ENCODE assay signal across 8 cellular contexts in the genomic region with DNA sequence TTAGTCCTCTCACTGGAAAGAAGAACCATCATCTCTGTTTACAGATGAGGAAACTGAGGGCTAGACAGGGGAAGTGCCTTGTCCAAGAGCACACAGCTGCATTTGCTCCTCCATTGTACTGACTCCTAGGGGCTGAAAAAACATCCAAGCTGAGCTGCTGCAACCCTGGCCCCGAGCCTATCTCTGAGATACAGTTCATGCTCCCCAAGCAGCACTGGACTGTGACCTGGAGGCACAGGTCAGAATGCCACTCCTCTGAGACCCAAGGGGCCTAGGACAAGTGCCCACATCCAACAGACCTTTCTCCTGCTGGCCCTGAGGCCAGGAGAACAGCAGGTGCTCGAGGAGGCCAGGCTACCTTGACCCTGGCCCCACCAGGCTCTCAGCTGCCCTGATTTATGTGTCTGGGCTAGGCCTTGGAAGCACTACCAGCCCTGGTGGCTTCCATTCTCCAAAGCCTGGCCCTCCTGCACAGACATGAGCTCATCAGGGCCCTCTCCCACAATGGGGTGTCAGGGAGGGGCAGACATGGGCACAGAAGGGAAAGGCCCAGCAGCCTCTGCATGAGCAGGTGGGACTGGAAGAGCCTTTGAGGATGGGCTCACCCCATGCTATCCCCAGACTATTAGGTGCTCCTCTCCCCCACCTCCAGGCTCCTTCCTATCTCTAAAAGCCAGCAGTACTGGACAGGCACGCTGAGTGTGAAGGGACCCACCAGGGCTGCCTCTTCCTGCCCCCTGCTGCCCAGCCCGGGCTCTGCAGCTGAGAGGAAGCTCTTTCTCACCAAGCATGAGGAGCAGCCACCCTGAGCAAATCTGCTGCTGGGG. TPM values are rescaled to one million over a fixed set of nuclear protein-coding genes. Genes with fewer than 3 reads are reported as not detected.
DNase-seq lines count a peak whose midpoint lies in the region; ATAC-seq, FAIRE-seq and TF ChIP-seq lines count a peak whose summit lies in the region.

No MANE protein-coding gene starts in this region.

- no peaks in the 10 kb centered on the region for H3K9me3 ChIP-seq in endothelial cell of umbilical vein (replicated peaks; ENCODE audit: control insufficient read depth, insufficient read depth, low read length)
- no peaks in the 10 kb centered on the region for H3K9me3 ChIP-seq in tibial artery

- FAIRE-seq in GM12891 (lab: Jason Lieb, UNC) (peak; percentile 23), endothelial cell of umbilical vein (lab: Jason Lieb, UNC) (peak; percentile 77)

- H2AFZ ChIP-seq in endothelial cell of umbilical vein (ENCODE audit: low read depth, low read length): no peak overlapping the region

- dilution Hi-C loops in endothelial cell of umbilical vein (cut with MboI; ENCODE audit: extremely low pct_ligation_motif_present, low sequenced_read_pairs): no loop called here

- intact Hi-C loops in endothelial cell of umbilical vein (cut with micrococcal nuclease) (loop anchor here (1.0 to 2.0 kb wide), 4 partner anchors 20 to 81 kb away; no protein-coding TSS in a partner anchor), tibial artery (cut with DNase I; ENCODE audit: low total_unique reads) (no loop called here)

- H3K9me1 ChIP-seq in endothelial cell of umbilical vein (replicated peaks; ENCODE audit: control insufficient read depth, extremely low read depth, insufficient read depth, low read length): no peaks in the 10 kb centered on the region

- H3K36me3 ChIP-seq in endothelial cell of umbilical vein (ENCODE audit: control insufficient read depth in 2 of 2, extremely low read depth in 1 of 2, insufficient read depth in 2 of 2, low read length in 2 of 2) (no peaks in the 10 kb centered on the region), tibial artery (no peaks in the 10 kb centered on the region)

- peak; percentile 91 for DNase-seq in AG08395 (ENCODE audit: low spot score)
- DNase-seq in GM12891 (ENCODE audit: insufficient read length, low spot score): peak; percentile 81
- DNase-seq in NCI-H460 (ENCODE audit: extremely low read depth, low read depth): peak; percentile 41
- peak; percentile 77 for DNase-seq in activated CD8-positive, alpha-beta memory T cell treated with anti-CD3 and anti-CD28 coated beads for 24 hours
- peak; percentile 55 for DNase-seq in endothelial cell of umbilical vein (ENCODE audit: low read depth, low spot score)
- peak; percentile 62 for DNase-seq in mucosa of gallbladder (ENCODE audit: low spot score)
- peak; percentile 37 to 82 for DNase-seq in tibial artery

- H3K79me2 ChIP-seq in endothelial cell of umbilical vein (ENCODE audit: control insufficient read depth, insufficient read depth, low read length): no peaks in the 10 kb centered on the region

- BruUV-seq in endothelial cell of umbilical vein (replicated peaks; lab: Mats Ljungman, UMichigan): no TSS peak

- no peak overlapping the region for H3K4me3 ChIP-seq in endothelial cell of umbilical vein (replicated peaks in 1 of 3; ENCODE audit: insufficient read depth in 1 of 3, low read depth in 1 of 3, low read length in 3 of 3)
- no peak overlapping the region for H3K4me3 ChIP-seq in tibial artery

- peaks cover 0 to 4% of the 10 kb centered on the region in 2 experiments for H3K27me3 ChIP-seq in endothelial cell of umbilical vein (ENCODE audit: control insufficient read depth in 2 of 2, insufficient read depth in 2 of 2, low read length in 2 of 2)
- H3K27me3 ChIP-seq in tibial artery: no peaks in the 10 kb centered on the region

- no peak for ATAC-seq in GM21360 (IDR thresholded peaks at IDR 0.05; ENCODE audit: unreplicated experiment)

- no peak overlapping the region for H3K9ac ChIP-seq in endothelial cell of umbilical vein (replicated peaks; ENCODE audit: extremely low read depth, insufficient read depth, low read length)

- no peak overlapping the region for H3K4me2 ChIP-seq in endothelial cell of umbilical vein (ENCODE audit: insufficient read depth, low read length)

- TF ChIP-seq CTCF in endothelial cell of umbilical vein (IDR thresholded peaks at IDR 0.05; ENCODE audit: extremely low read depth in 1 of 2, insufficient read depth in 1 of 2, low read depth in 1 of 2, low read length in 2 of 2) (peak; percentile 77 to 92), tibial artery (IDR thresholded peaks at IDR 0.05) (peak; percentile 69 to 75)

- no peaks in the 10 kb centered on the region for H4K20me1 ChIP-seq in endothelial cell of umbilical vein (replicated peaks; ENCODE audit: control insufficient read depth, extremely low read depth, insufficient read depth, low read length)

- no peaks in the 10 kb centered on the region for H3K4me1 ChIP-seq in endothelial cell of umbilical vein (ENCODE audit: control insufficient read depth, extremely low read depth, insufficient read depth, low read length)
- peaks cover 0 to 10% (median 4%) of the 10 kb centered on the region in 4 donors for H3K4me1 ChIP-seq in tibial artery

- POLR2A ChIA-PET in endothelial cell of umbilical vein (lab: Charles Lee): interaction anchor here (1.1 kb wide), 1 partner anchor 81 kb away, joined by 4 read pairs; no protein-coding TSS in a partner anchor

- TF ChIP-seq POLR2A in GM12891 (IDR thresholded peaks at IDR 0.05; ENCODE audit: low read depth, low read length) (no peak), endothelial cell of umbilical vein (IDR thresholded peaks at IDR 0.05; ENCODE audit: low read depth, low read length) (no peak)

- CTCF ChIA-PET in endothelial cell of umbilical vein (lab: Charles Lee): interaction anchor here (0.5 to 3.2 kb wide), 40 partner anchors 8 to 324 kb away, joined by 3 to 177 read pairs (median 6); partner anchors contain the start of genes COL16A1, PEF1 and SPOCD1

- H3K27ac ChIP-seq in endothelial cell of umbilical vein (ENCODE audit: insufficient read depth, low read depth, low read length): no peak overlapping the region
- H3K27ac ChIP-seq in tibial artery: no peak overlapping the region

TF ChIP-seq in GM12891, 5 proteins besides CTCF, POLR2A, EP300 and RAD21:
- no peak for TF ChIP-seq TAF1 (IDR thresholded peaks at IDR 0.05; ENCODE audit: low read depth, low read length)
- TF ChIP-seq POLR2AphosphoS5 (IDR thresholded peaks at IDR 0.05; ENCODE audit: low read depth, low read length): no peak
- TF ChIP-seq SPI1 (IDR thresholded peaks at IDR 0.05; ENCODE audit: low read depth, low read length): 0 out of 2 replicates have a peak, but pooled peaks have one; percentile 24

TF ChIP-seq in endothelial cell of umbilical vein, 7 proteins besides CTCF, POLR2A, EP300 and RAD21:
- TF ChIP-seq MYC (IDR thresholded peaks at IDR 0.05; ENCODE audit: low read depth, low read length) (no peak), FOS (IDR thresholded peaks at IDR 0.05; ENCODE audit: borderline replicate concordance, insufficient read depth, low read length) (no peak), GATA2 (IDR thresholded peaks at IDR 0.05; ENCODE audit: insufficient read depth, insufficient read length, low read depth, low read length) (no peak), EZH2 (IDR thresholded peaks at IDR 0.05; ENCODE audit: borderline replicate concordance, low read depth, low read length, severe bottlenecking) (no peak), POLR2AphosphoS5 (IDR thresholded peaks at IDR 0.05; ENCODE audit: insufficient read depth, low read depth, low read length) (no peak), MAX (IDR thresholded peaks at IDR 0.05; ENCODE audit: insufficient read depth, insufficient read length) (no peak), JUN (IDR thresholded peaks at IDR 0.05; ENCODE audit: borderline replicate concordance, insufficient read depth, insufficient read length, low read depth) (no peak)
TF ChIP-seq in endothelial cell of umbilical vein: peak in this region for 0.

RNA-seq across cellular contexts. Expression of gene ADGRB2, which starts 18.9 kb away (rescaled TPM):
- 1.6 TPM for polyA plus RNA-seq in GM12891 (2012; ENCODE audit: low read depth, missing spikeins)
- 2.3 and 2.5 TPM in 2 replicates for total RNA-seq in NCI-H460 (2014; rRNA removed; shearing (Covaris generic))
- polyA plus RNA-seq in NCI-H460 (2014; cell fraction: nucleus; rRNA removed): 23.7 and 24.0 TPM in 2 replicates
- 1.5 and 3.1 TPM in 2 replicates for total RNA-seq in endothelial cell of umbilical vein
- 1.3 and 2.2 TPM in 2 replicates for polyA plus RNA-seq in endothelial cell of umbilical vein
- 0.88 and 1.3 TPM in 2 replicates for polyA plus RNA-seq in endothelial cell of umbilical vein (2011; cell fraction: cytosol; rRNA removed)
- 4.9 and 5.7 TPM in 2 replicates for polyA plus RNA-seq in endothelial cell of umbilical vein (2011; cell fraction: nucleus; rRNA removed)
- polyA plus RNA-seq in endothelial cell of umbilical vein (2012): 1.1 and 2.2 TPM in 2 replicates
- polyA minus RNA-seq in endothelial cell of umbilical vein: 1.1 and 1.4 TPM in 2 replicates
- polyA minus RNA-seq in endothelial cell of umbilical vein (2011; cell fraction: cytosol; rRNA and poly(A)+ RNA removed): 1.3 TPM
- 1.0 and 1.6 TPM in 2 replicates for polyA minus RNA-seq in endothelial cell of umbilical vein (2011; cell fraction: nucleus; rRNA and poly(A)+ RNA removed)
- total RNA-seq in mucosa of gallbladder: 6.0 TPM

RNA-seq across cellular contexts. Expression of gene COL16A1, which starts 41.5 kb away (rescaled TPM):
- 3.4 TPM for polyA plus RNA-seq in GM12891 (2012; ENCODE audit: low read depth, missing spikeins)
- 2.5 and 3.4 TPM in 2 replicates for total RNA-seq in NCI-H460 (2014; rRNA removed; shearing (Covaris generic))
- polyA plus RNA-seq in NCI-H460 (2014; cell fraction: nucleus; rRNA removed): 15.9 and 24.3 TPM in 2 replicates
- total RNA-seq in endothelial cell of umbilical vein: 1.2 and 2.7 TPM in 2 replicates
- 0.68 and 0.75 TPM in 2 replicates for polyA plus RNA-seq in endothelial cell of umbilical vein
- polyA plus RNA-seq in endothelial cell of umbilical vein (2011; cell fraction: cytosol; rRNA removed): 0.80 and 0.86 TPM in 2 replicates
- 7.3 and 7.6 TPM in 2 replicates for polyA plus RNA-seq in endothelial cell of umbilical vein (2011; cell fraction: nucleus; rRNA removed)
- polyA plus RNA-seq in endothelial cell of umbilical vein (2012): 1.1 and 1.2 TPM in 2 replicates
- 0.66 and 2.0 TPM in 2 replicates for polyA minus RNA-seq in endothelial cell of umbilical vein
- polyA minus RNA-seq in endothelial cell of umbilical vein (2011; cell fraction: cytosol; rRNA and poly(A)+ RNA removed): not detected
- 1.0 and 1.3 TPM in 2 replicates for polyA minus RNA-seq in endothelial cell of umbilical vein (2011; cell fraction: nucleus; rRNA and poly(A)+ RNA removed)
- total RNA-seq in mucosa of gallbladder: 52.5 TPM

Comparison
In these comparisons a context has a peak if more than half of its experiments do, and no peak if none do; other contexts are left out.
1. DNase-seq: peak in every context shown above with its lines; median percentile 91 in AG08395; 81 in GM12891; 77 in activated CD8-positive, alpha-beta memory T cell treated with anti-CD3 and anti-CD28 coated beads for 24 hours; 62 in mucosa of gallbladder; 60 in tibial artery; 55 in endothelial cell of umbilical vein; 41 in NCI-H460.
2. RNA of gene COL16A1, which starts 41.5 kb away (total RNA-seq): 52.5 TPM in mucosa of gallbladder (single experiment); 2.5 to 3.4 TPM in NCI-H460 and 1.2 to 2.7 TPM in endothelial cell of umbilical vein; every median in the first group is over 10 times any median in the second.